Comparison of ENCODE assay signal across 36 cellular contexts in the genomic region with DNA sequence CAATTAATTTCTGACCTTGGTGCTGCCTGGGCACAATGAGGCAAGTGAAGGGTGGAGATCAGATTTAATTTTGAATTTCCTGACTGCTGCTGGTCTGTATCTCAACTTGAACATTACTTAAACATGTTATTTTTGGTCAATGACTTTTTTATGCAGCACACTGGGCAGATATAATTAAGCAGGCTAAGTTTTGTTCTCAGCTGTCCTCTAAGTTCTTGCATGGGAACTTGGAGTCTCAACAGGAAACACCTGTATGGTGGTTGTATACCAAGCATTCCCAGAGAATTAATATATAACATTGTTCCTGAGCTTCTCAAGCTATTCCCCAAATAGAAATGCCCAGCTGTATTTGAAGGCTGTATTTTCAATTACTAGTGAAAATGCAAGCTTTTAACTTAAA.
"Had no signal": no experiment of that assay in that cellular context is flagged by ENCODE, and none has a peak within 500 bp of the region (broad histone marks: within the 10 kb centered on the region; RNA-seq: fewer than 3 reads in every experiment).

No MANE protein-coding gene starts in this region.

- FAIRE-seq: RCC 7860 had no signal

- H3K4me3 ChIP-seq: ascending aorta, breast epithelium, MG63, PC-9 had no signal

- H3K4me2 ChIP-seq: PC-9 had no signal

- H3K27ac ChIP-seq: ascending aorta, breast epithelium, PC-9, RWPE1, WERI-Rb-1 had no signal

- DNase-seq: activated CD4-positive, alpha-beta memory T cell treated with anti-CD3 and anti-CD28 coated beads, Interleukin-2, amount 10 ng/mL, durations not matched to agents 7 days and 5 days; activated CD4-positive, alpha-beta T cell treated with anti-CD3 and anti-CD28 coated beads for 1 hour; activated CD4-positive, alpha-beta T cell treated with anti-CD3 and anti-CD28 coated beads for 48 hours; activated CD4-positive, CD25-positive, alpha-beta regulatory T cell; activated CD8-positive, alpha-beta memory T cell treated with anti-CD3 and anti-CD28 coated beads for 24 hours; activated CD8-positive, alpha-beta memory T cell treated with anti-CD3 and anti-CD28 coated beads, Interleukin-2, amount 10 ng/mL, durations not matched to agents 7 days and 5 days; activated CD8-positive, alpha-beta memory T cell treated with anti-CD3 and anti-CD28 coated beads, Interleukin-2, amount 50 U/mL, for 48 hours; activated gamma-delta T cell; activated naive CD4-positive, alpha-beta T cell treated with Interleukin-2 at 50 U/mL for 16 hours; activated naive CD8-positive, alpha-beta T cell treated with anti-CD3 and anti-CD28 coated beads, Interleukin-2, amount 10 ng/mL, durations not matched to agents 7 days and 5 days; amygdala; caudate nucleus; Kasumi-1; KG1; MG63; MV-4-11; NCI-H1092; NCI-H1436 treated with DMSO at 0.1 percent for 48 hours; NCI-H1694 treated with DMSO at 0.1 percent for 48 hours; NCI-H2029; NCI-H2107; NCI-H2171; NCI-H510A; NCI-H526; NCI-H748 treated with DMSO at 0.1 percent for 48 hours; PC-9; SIG-M5; T-cell; T-helper 17 cell; WERI-Rb-1 had no signal

- H2AFZ ChIP-seq: PC-9 had no signal

- ATAC-seq: activated CD8-positive, alpha-beta memory T cell treated with anti-CD3 and anti-CD28 coated beads, Interleukin-2, amount 10 ng/mL, durations not matched to agents 7 days and 5 days; Right ventricle myocardium inferior; SK-N-SH treated with all-trans-retinoic acid at 6 μM for 48 hours; T-cell; T-helper 17 cell had no signal

- H3K27me3 ChIP-seq: ascending aorta, breast epithelium, MG63 had no signal

- H3K9me3 ChIP-seq: ascending aorta, breast epithelium, MG63 had no signal

- H3K4me1 ChIP-seq: ascending aorta, breast epithelium had no signal

- H3K36me3 ChIP-seq: ascending aorta, breast epithelium, MG63, WERI-Rb-1 had no signal
